Comparison of ENCODE assay signal across 17 cellular contexts in the genomic region with DNA sequence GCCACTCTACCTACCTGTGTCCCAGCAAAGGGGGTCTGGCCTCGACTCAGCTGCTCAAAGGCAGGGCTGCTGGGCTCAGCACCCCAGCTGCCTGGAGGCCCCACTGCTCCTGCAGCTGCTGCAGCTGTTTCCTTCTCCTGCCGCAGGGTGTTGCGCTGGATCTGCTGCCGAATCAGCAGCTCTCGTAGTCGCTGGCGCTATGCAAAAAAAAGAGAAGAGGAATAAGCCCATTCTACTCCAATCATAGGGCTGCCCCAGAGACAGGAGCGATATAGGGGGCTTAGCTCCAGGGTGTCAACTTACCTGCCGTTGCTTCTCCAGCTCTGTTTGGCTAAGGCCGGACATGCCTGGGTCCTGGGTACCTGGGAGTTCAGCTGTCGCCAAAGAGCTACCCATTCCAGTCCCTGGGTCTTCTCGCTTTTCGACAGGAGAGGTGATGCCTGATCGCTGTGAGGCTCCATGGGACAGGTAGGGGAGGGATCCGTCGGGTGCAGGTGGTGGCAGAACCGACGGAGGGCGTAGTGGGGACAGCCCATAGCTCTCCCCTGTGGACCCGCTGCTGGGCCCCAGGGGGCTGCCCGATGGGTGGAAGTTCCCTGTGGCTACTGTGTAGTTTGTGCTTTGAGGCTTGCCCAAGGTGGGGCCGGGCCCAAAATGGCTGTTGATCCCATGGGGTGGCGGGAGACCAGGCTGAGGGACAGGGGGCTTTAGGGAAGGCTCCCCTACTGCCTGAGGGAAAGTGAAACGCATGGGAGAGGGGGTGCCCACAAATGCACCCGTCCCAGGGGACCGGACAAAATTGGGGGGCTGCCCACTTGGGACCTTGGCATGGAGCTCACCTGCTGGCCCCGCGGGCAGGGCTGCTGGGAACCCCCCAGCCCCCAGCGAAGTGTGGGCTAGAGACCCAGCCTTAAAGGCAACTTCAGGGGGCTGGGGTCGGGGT. TPM values are rescaled to one million over a fixed set of nuclear protein-coding genes. Genes with fewer than 3 reads are reported as not detected.
DNase-seq lines count a peak whose midpoint lies in the region; ATAC-seq, FAIRE-seq and TF ChIP-seq lines count a peak whose summit lies in the region.
"Had no signal": no experiment of that assay in that cellular context is flagged by ENCODE, and none has a peak within 500 bp of the region (broad histone marks: within the 10 kb centered on the region; RNA-seq: fewer than 3 reads in every experiment).

No MANE protein-coding gene starts in this region.

- DNase-seq in right cardiac atrium: peak in 2 of 3 donors; percentile 33 to 48
- DNase-seq in Right ventricle myocardium inferior (ENCODE audit: missing footprints): no peak
- peak; percentile 1 for DNase-seq in MV-4-11 (lab: John Stamatoyannopoulos, UW)
- DNase-seq in kidney: peak; percentile 70
- DNase-seq in stimulated activated naive B cell treated with anti-CD40 and anti-IgM and Interleukin-4, amounts not matched to agents 10 μg/mL and 1 μg/mL and 100 μg/mL, for 72 hours: no peak
- DNase-seq in NCI-H146 (lab: John Stamatoyannopoulos, UW): no peak
- DNase-seq in islet precursor cell: no peak
- DNase-seq in DMS 273 (lab: John Stamatoyannopoulos, UW; ENCODE audit: unreplicated experiment): no peak
- DNase-seq: NCI-H1694 treated with DMSO at 0.1 percent for 48 hours, NCI-H446, NCI-H526, SHP77 had no signal

- peaks cover 10 to 13% of the 10 kb centered on the region in 2 donors for H3K4me1 Mint-ChIP-seq in stimulated activated naive B cell treated with anti-CD40 and anti-IgM and Interleukin-4, amounts not matched to agents 10 μg/mL and 1 μg/mL and 100 μg/mL, for 72 hours

- WGBS in right cardiac atrium: 93% methylated on average over 30 of the region's 30 CpGs

- H3K27me3 ChIP-seq in right cardiac atrium (ENCODE audit: control insufficient read depth, insufficient read depth): no peaks in the 10 kb centered on the region

- no peak for TF ChIP-seq CTCF in kidney (IDR thresholded peaks at IDR 0.05; ENCODE audit: borderline replicate concordance, extremely low read depth, insufficient read depth)

- no peak overlapping the region for H3K9ac ChIP-seq in kidney (ENCODE audit: low read length in 2 of 2)

- no peak for ATAC-seq in right cardiac atrium
- no peak for ATAC-seq in Right ventricle myocardium inferior
- no peak for ATAC-seq in stimulated activated naive B cell treated with anti-CD40 and anti-IgM and Interleukin-4, amounts not matched to agents 10 μg/mL and 1 μg/mL and 100 μg/mL, for 72 hours (replicated peaks)
- ATAC-seq: A549 had no signal

- no peak overlapping the region for H3K4me3 ChIP-seq in right cardiac atrium (ENCODE audit: low read length)
- H3K4me3 ChIP-seq in kidney (ENCODE audit: low read length in 2 of 2): no peak overlapping the region
- H3K4me3 ChIP-seq: A549, SK-N-MC had no signal

- no peaks in the 10 kb centered on the region for H3K9me3 ChIP-seq in right cardiac atrium (ENCODE audit: control insufficient read depth, low read length)
- H3K9me3 ChIP-seq in kidney (ENCODE audit: control insufficient read depth in 1 of 2, low read length in 2 of 2): no peaks in the 10 kb centered on the region
- H3K9me3 ChIP-seq: A549 had no signal

- H3K36me3 Mint-ChIP-seq in stimulated activated naive B cell treated with anti-CD40 and anti-IgM and Interleukin-4, amounts not matched to agents 10 μg/mL and 1 μg/mL and 100 μg/mL, for 72 hours: peaks cover 63 to 83% of the 10 kb centered on the region in 2 donors

- H3K4me3 Mint-ChIP-seq in stimulated activated naive B cell treated with anti-CD40 and anti-IgM and Interleukin-4, amounts not matched to agents 10 μg/mL and 1 μg/mL and 100 μg/mL, for 72 hours: no peak overlapping the region
- H3K4me3 Mint-ChIP-seq: B cell had no signal

- no peaks in the 10 kb centered on the region for H3K4me1 ChIP-seq in right cardiac atrium (ENCODE audit: control insufficient read depth, insufficient read depth, low read length)
- no peaks in the 10 kb centered on the region for H3K4me1 ChIP-seq in kidney (ENCODE audit: control insufficient read depth in 1 of 2, insufficient read depth in 1 of 2, low read depth in 1 of 2, low read length in 2 of 2)
- H3K4me1 ChIP-seq: A549 had no signal

- no peaks in the 10 kb centered on the region for H3K27me3 Mint-ChIP-seq in stimulated activated naive B cell treated with anti-CD40 and anti-IgM and Interleukin-4, amounts not matched to agents 10 μg/mL and 1 μg/mL and 100 μg/mL, for 72 hours
- H3K27me3 Mint-ChIP-seq: B cell had no signal

- peak overlapping the region; percentile 81 for H3K27ac Mint-ChIP-seq in stimulated activated naive B cell treated with anti-CD40 and anti-IgM and Interleukin-4, amounts not matched to agents 10 μg/mL and 1 μg/mL and 100 μg/mL, for 72 hours
- H3K27ac Mint-ChIP-seq: B cell had no signal

- no peaks in the 10 kb centered on the region for H3K9me3 Mint-ChIP-seq in stimulated activated naive B cell treated with anti-CD40 and anti-IgM and Interleukin-4, amounts not matched to agents 10 μg/mL and 1 μg/mL and 100 μg/mL, for 72 hours

- intact Hi-C loops in right cardiac atrium (cut with DNase I): no loop called here
- intact Hi-C loops in Right ventricle myocardium inferior (cut with DNase I): no loop called here
- intact Hi-C loops in kidney (cut with DNase I): no loop called here

- no peak overlapping the region for H3K27ac ChIP-seq in right cardiac atrium (ENCODE audit: low read length)
- no peak overlapping the region for H3K27ac ChIP-seq in kidney (ENCODE audit: low read depth in 2 of 2, low read length in 2 of 2)
- H3K27ac ChIP-seq: A549, SK-N-MC had no signal

- FAIRE-seq in kidney (lab: Jason Lieb, UNC): no peak
- FAIRE-seq: A549, D721Med had no signal

- peaks cover 47 to 65% of the 10 kb centered on the region in 2 donors for H3K36me3 ChIP-seq in kidney (ENCODE audit: control insufficient read depth in 1 of 2, insufficient read depth in 2 of 2, low read length in 2 of 2)

RNA-seq across cellular contexts. Expression of a gene that starts 20.9 kb away (rescaled TPM):
- total RNA-seq in right cardiac atrium (10 to 100 TPM; 38.8 to 53.5 (median 46.2) TPM), Right ventricle myocardium inferior (33.5 TPM), kidney (89.9 TPM)
- polyA plus RNA-seq in right cardiac atrium (43.1 TPM), kidney (ENCODE audit: insufficient read depth, low read depth, low replicate concordance) (5.0 TPM)

RNA-seq across cellular contexts. Expression of a gene that starts 21.1 kb away (rescaled TPM):
- total RNA-seq in right cardiac atrium (10 to 100 TPM; 65.7 to 88.9 (median 80.7) TPM), Right ventricle myocardium inferior (93.8 TPM), kidney (57.1 TPM)
- polyA plus RNA-seq in right cardiac atrium (72.4 TPM), kidney (ENCODE audit: insufficient read depth, low read depth, low replicate concordance) (58.4 TPM)

RNA-seq across cellular contexts. Expression of a gene that starts 30.1 kb away (rescaled TPM):
- total RNA-seq in right cardiac atrium (under 1 TPM in 2 of 4 donors, not detected in 2; 0.21 to 0.31 TPM), Right ventricle myocardium inferior (0.41 TPM), kidney (0.69 TPM)
- polyA plus RNA-seq in right cardiac atrium (0.59 TPM), kidney (ENCODE audit: insufficient read depth, low read depth, low replicate concordance) (0.52 TPM)

RNA-seq across cellular contexts. Expression of a gene that starts 40.5 kb away (rescaled TPM):
- total RNA-seq in right cardiac atrium (1 to 10 TPM in 2 of 4 donors, under 1 TPM in 2; 0.42 to 2.8 (median 1.1) TPM), Right ventricle myocardium inferior (0.49 TPM), kidney (not detected)
- polyA plus RNA-seq in right cardiac atrium (1.6 TPM), kidney (ENCODE audit: insufficient read depth, low read depth, low replicate concordance) (27.0 TPM)

RNA-seq across cellular contexts. Expression of a gene that starts 54.9 kb away (rescaled TPM):
- total RNA-seq in right cardiac atrium (1 to 10 TPM in 1 of 4 donors, under 1 TPM in 3; 0.35 to 1.7 (median 0.68) TPM), Right ventricle myocardium inferior (0.87 TPM), kidney (1.6 TPM)
- polyA plus RNA-seq in right cardiac atrium (0.54 TPM), kidney (ENCODE audit: insufficient read depth, low read depth, low replicate concordance) (0.54 TPM)
- total RNA-seq: HT1080 had no signal
- polyA plus RNA-seq: A549 had no signal

Comparison
In these comparisons a context has a peak if more than half of its experiments do, and no peak if none do; other contexts are left out.
1. DNase-seq: peak in right cardiac atrium (2 of 3), MV-4-11 (single experiment) and kidney (single experiment); none in Right ventricle myocardium inferior (single experiment), stimulated activated naive B cell treated with anti-CD40 and anti-IgM and Interleukin-4, amounts not matched to agents 10 μg/mL and 1 μg/mL and 100 μg/mL, for 72 hours (single experiment), NCI-H146 (single experiment), islet precursor cell (single experiment) and DMS 273 (single experiment).